15 cellular contexts compared by ENCODE assay signal in genomic region chr11:116925050-116925449, GRCh38.
DNase-seq lines count a peak whose midpoint lies in the region; ATAC-seq and TF ChIP-seq lines count a peak whose summit lies in the region.
"Had no signal": no experiment of that assay in that cellular context is flagged by ENCODE, and none has a peak within 500 bp of the region (broad histone marks: within the 10 kb centered on the region; RNA-seq: fewer than 3 reads in every experiment).

No MANE protein-coding gene starts in this region.

- H3K27ac ChIP-seq in Peyer's patch (peak overlapping the region; percentile 7 to 80 (median 56)), transverse colon (peak overlapping the region in 2 of 4 donors; percentile 28 to 45)
- H3K27ac ChIP-seq: WERI-Rb-1 had no signal

- TF ChIP-seq POLR2A in Peyer's patch (IDR thresholded peaks at IDR 0.05) (no peak), transverse colon (IDR thresholded peaks at IDR 0.05) (no peak)

- intact Hi-C loops in dendritic cell treated with granulocyte-macrophage colony-stimulating factor and Interleukin-4, amounts not matched to agents 40 ng/mL and 50 ng/mL, for 4 days (cut with micrococcal nuclease) = no loop called here
- intact Hi-C loops in transverse colon (cut with DNase I; ENCODE audit: low total_unique reads) = no loop called here
- intact Hi-C loops in posterior cingulate gyrus (cut with DNase I) = no loop called here

- H3K36me3 ChIP-seq in Peyer's patch (peaks cover 0 to 22% (median 0%) of the 10 kb centered on the region in 3 donors), transverse colon (peaks cover 0 to 13% (median 0%) of the 10 kb centered on the region in 4 donors)

- ATAC-seq in HG02885 (IDR thresholded peaks at IDR 0.05; ENCODE audit: poor library complexity, unreplicated experiment) = no peak

- H3K9me3 ChIP-seq in Peyer's patch (no peaks in the 10 kb centered on the region), transverse colon (no peaks in the 10 kb centered on the region)

- peak; percentile 11 for DNase-seq in activated gamma-delta T cell treated with Interleukin-2 at 50 U/mL for 16 hours
- no peak for DNase-seq in activated gamma-delta T cell (lab: John Stamatoyannopoulos, UW)
- DNase-seq in Peyer's patch = peak in 2 of 3 donors; percentile 79 to 83
- peak; percentile 45 for DNase-seq in transverse colon
- DNase-seq in posterior cingulate gyrus = no peak
- no peak for DNase-seq in stimulated activated CD4-positive, alpha-beta T cell treated with anti-CD3 and anti-CD28 coated beads, Interleukin-12 subunit alpha, Interleukin-12 subunit beta, amount 100 ng/mL, for 4 hours
- DNase-seq: amniotic stem cell, EL, NCI-H1092 treated with DMSO at 0.1 percent for 48 hours, NCI-H524, SIG-M5, small intestine, WERI-Rb-1 had no signal

- H3K4me3 ChIP-seq in Peyer's patch (no peak overlapping the region), transverse colon (no peak overlapping the region)

- in situ Hi-C loops in transverse colon (cut with MboI; ENCODE audit: low pct_ligation_motif_present in 1 of 4, low pct_unique_long_range_greater_than_20kb in 1 of 4, low sequenced_read_pairs in 3 of 4) = no loop called here

- H3K4me1 ChIP-seq in Peyer's patch = peaks cover 0 to 26% (median 5%) of the 10 kb centered on the region in 4 donors
- peaks cover 10 to 17% (median 11%) of the 10 kb centered on the region in 4 donors for H3K4me1 ChIP-seq in transverse colon

- peak overlapping the region; percentile 4 for H3K27ac Mint-ChIP-seq in dendritic cell treated with granulocyte-macrophage colony-stimulating factor and Interleukin-4, amounts not matched to agents 40 ng/mL and 50 ng/mL, for 4 days

- WGBS in transverse colon (ENCODE audit: low coverage in 1 of 2), 2 donors = 84 to 88% methylated on average over 7 to 8 of the region's 8 CpGs

- H3K4me3 Mint-ChIP-seq in dendritic cell treated with granulocyte-macrophage colony-stimulating factor and Interleukin-4, amounts not matched to agents 40 ng/mL and 50 ng/mL, for 4 days = no peak overlapping the region

- H3K27me3 ChIP-seq in Peyer's patch = no peaks in the 10 kb centered on the region
- H3K27me3 ChIP-seq in transverse colon = no peaks in the 10 kb centered on the region

- TF ChIP-seq CTCF in Peyer's patch (IDR thresholded peaks at IDR 0.05) (no peak), transverse colon (IDR thresholded peaks at IDR 0.05) (no peak)

- H3K36me3 Mint-ChIP-seq in dendritic cell treated with granulocyte-macrophage colony-stimulating factor and Interleukin-4, amounts not matched to agents 40 ng/mL and 50 ng/mL, for 4 days (ENCODE audit: low read depth) = peaks cover 39% of the 10 kb centered on the region

- H3K27me3 Mint-ChIP-seq in dendritic cell treated with granulocyte-macrophage colony-stimulating factor and Interleukin-4, amounts not matched to agents 40 ng/mL and 50 ng/mL, for 4 days = no peaks in the 10 kb centered on the region

- peaks cover 20% of the 10 kb centered on the region for H3K4me1 Mint-ChIP-seq in dendritic cell treated with granulocyte-macrophage colony-stimulating factor and Interleukin-4, amounts not matched to agents 40 ng/mL and 50 ng/mL, for 4 days (ENCODE audit: low read depth)

- H3K9me3 Mint-ChIP-seq in dendritic cell treated with granulocyte-macrophage colony-stimulating factor and Interleukin-4, amounts not matched to agents 40 ng/mL and 50 ng/mL, for 4 days = no peaks in the 10 kb centered on the region

- TF ChIP-seq EP300 in transverse colon (IDR thresholded peaks at IDR 0.05; ENCODE audit: low read depth) = no peak

Comparison
In these comparisons a context has a peak if more than half of its experiments do, and no peak if none do; other contexts are left out.
1. DNase-seq: peak in activated gamma-delta T cell treated with Interleukin-2 at 50 U/mL for 16 hours (single experiment), Peyer's patch (2 of 3) and transverse colon (single experiment); none in activated gamma-delta T cell (single experiment), posterior cingulate gyrus (0 of 10) and stimulated activated CD4-positive, alpha-beta T cell treated with anti-CD3 and anti-CD28 coated beads, Interleukin-12 subunit alpha, Interleukin-12 subunit beta, amount 100 ng/mL, for 4 hours (single experiment).